20 cellular contexts compared by ENCODE assay signal in the genomic region with DNA sequence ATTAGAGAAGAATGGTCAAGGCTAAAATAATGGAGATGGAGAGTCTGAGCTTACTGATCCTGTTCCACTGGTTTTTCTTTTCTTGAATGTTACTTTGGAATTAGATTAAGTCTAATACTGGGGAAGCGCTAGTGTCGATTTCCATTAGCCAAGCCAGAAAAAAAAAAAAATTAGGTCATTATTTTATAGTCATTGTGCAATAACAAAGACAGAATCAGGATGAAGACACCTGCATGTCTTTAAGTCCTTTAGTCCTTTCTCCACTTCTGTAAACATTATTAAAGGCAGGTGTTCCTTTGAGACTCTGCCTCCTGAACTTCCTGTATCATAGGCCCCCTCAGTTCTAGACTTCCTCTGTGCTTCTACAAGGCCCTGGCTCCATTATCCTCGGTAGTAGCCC. TPM values are rescaled to one million over a fixed set of nuclear protein-coding genes. Genes with fewer than 3 reads are reported as not detected.
A peak's percentile ranks its signal among the peaks of the same experiment; 100 is the strongest.
DNase-seq lines count a peak whose midpoint lies in the region; ATAC-seq, FAIRE-seq and TF ChIP-seq lines count a peak whose summit lies in the region.
"Had no signal": no experiment of that assay in that cellular context is flagged by ENCODE, and none has a peak within 500 bp of the region (broad histone marks: within the 10 kb centered on the region; RNA-seq: fewer than 3 reads in every experiment).

No MANE protein-coding gene starts in this region.

- no peaks in the 10 kb centered on the region for H3K9me1 ChIP-seq in K562 (ENCODE audit: control insufficient read depth, insufficient read depth, low read length)

- BruUV-seq in K562 (replicated peaks; lab: Mats Ljungman, UMichigan) = no TSS peak

- H3K27me3 Mint-ChIP-seq in natural killer cell treated with Interleukin-12 subunit alpha and Interleukin-12 subunit beta and Interleukin-15 and Interleukin-18, amount 100 ng/mL, for 72 hours = no peaks in the 10 kb centered on the region
- no peaks in the 10 kb centered on the region for H3K27me3 Mint-ChIP-seq in natural killer cell (ENCODE audit: low read depth in 2 of 2)
- H3K27me3 Mint-ChIP-seq in stimulated activated naive B cell treated with anti-CD40 and anti-IgM and Interleukin-4, amounts not matched to agents 10 μg/mL and 1 μg/mL and 100 μg/mL, for 72 hours = no peaks in the 10 kb centered on the region

- H3K4me1 ChIP-seq in K562 (replicated peaks in 1 of 2; ENCODE audit: control insufficient read depth in 2 of 2, insufficient read depth in 2 of 2, low read length in 2 of 2) (no peaks in the 10 kb centered on the region), body of pancreas (peaks cover 5% of the 10 kb centered on the region)
- H3K4me1 ChIP-seq: breast epithelium, upper lobe of right lung had no signal

- H3K4me2 ChIP-seq in K562 (ENCODE audit: insufficient read depth, low read length) = no peak overlapping the region

- H3K27ac Mint-ChIP-seq in natural killer cell treated with Interleukin-12 subunit alpha and Interleukin-12 subunit beta and Interleukin-15 and Interleukin-18, amount 100 ng/mL, for 72 hours = peak overlapping the region; percentile 1 to 48
- peak overlapping the region in 1 of 2 donors; percentile 3 for H3K27ac Mint-ChIP-seq in natural killer cell
- peak overlapping the region; percentile 66 for H3K27ac Mint-ChIP-seq in stimulated activated naive B cell treated with anti-CD40 and anti-IgM and Interleukin-4, amounts not matched to agents 10 μg/mL and 1 μg/mL and 100 μg/mL, for 72 hours

- POLR2A ChIA-PET in K562 (lab: Yijun Ruan, JAX) = no interaction called here

- WGBS in K562 (ENCODE audit: insufficient coverage, low coverage, missing lambda C conversion rate) = 89% methylated on average over 2 of the region's 3 CpGs
- 50 to 55% methylated on average over 3 of the region's 3 CpGs for WGBS in body of pancreas, 2 donors

- FAIRE-seq in K562 (lab: Jason Lieb, UNC) = no peak
- FAIRE-seq: H1 had no signal

- no peak for TF ChIP-seq RAD21 in K562 (CRISPR knock-in tag; conservative IDR thresholded peaks at IDR 0.05 in 1 of 2, IDR thresholded peaks at IDR 0.05 in 1 of 2)

- no peaks in the 10 kb centered on the region for H3K4me1 Mint-ChIP-seq in natural killer cell treated with Interleukin-12 subunit alpha and Interleukin-12 subunit beta and Interleukin-15 and Interleukin-18, amount 100 ng/mL, for 72 hours (ENCODE audit: low read depth in 2 of 2)
- peaks cover 4 to 9% of the 10 kb centered on the region in 2 donors for H3K4me1 Mint-ChIP-seq in natural killer cell
- H3K4me1 Mint-ChIP-seq in stimulated activated naive B cell treated with anti-CD40 and anti-IgM and Interleukin-4, amounts not matched to agents 10 μg/mL and 1 μg/mL and 100 μg/mL, for 72 hours = peaks cover 2 to 3% of the 10 kb centered on the region in 2 donors
- H3K4me1 Mint-ChIP-seq: WTC11 had no signal

- no peak overlapping the region for H3K4me3 Mint-ChIP-seq in natural killer cell treated with Interleukin-12 subunit alpha and Interleukin-12 subunit beta and Interleukin-15 and Interleukin-18, amount 100 ng/mL, for 72 hours
- H3K4me3 Mint-ChIP-seq in natural killer cell = no peak overlapping the region
- H3K4me3 Mint-ChIP-seq in stimulated activated naive B cell treated with anti-CD40 and anti-IgM and Interleukin-4, amounts not matched to agents 10 μg/mL and 1 μg/mL and 100 μg/mL, for 72 hours = no peak overlapping the region
- H3K4me3 Mint-ChIP-seq: WTC11 had no signal

- no peak for DNase-seq in natural killer cell treated with Interleukin-12 subunit alpha and Interleukin-12 subunit beta and Interleukin-15 and Interleukin-18, amount 100 ng/mL, for 72 hours (ENCODE audit: low spot score)
- DNase-seq in natural killer cell = no peak
- peak; percentile 90 for DNase-seq in NCI-H146 (lab: John Stamatoyannopoulos, UW)
- no peak for DNase-seq in K562 (ENCODE audit: extremely low read depth in 1 of 4, low spot score in 3 of 4)
- DNase-seq in stimulated activated naive B cell treated with anti-CD40 and anti-IgM and Interleukin-4, amounts not matched to agents 10 μg/mL and 1 μg/mL and 100 μg/mL, for 72 hours = no peak
- DNase-seq in ureter (ENCODE audit: low spot score) = no peak
- no peak for DNase-seq in body of pancreas
- DNase-seq: activated CD8-positive, alpha-beta memory T cell treated with anti-CD3 and anti-CD28 coated beads for 24 hours; NCI-H526 treated with DMSO at 0.1 percent for 48 hours; posterior cingulate gyrus; SJCRH30; stimulated activated CD4-positive, alpha-beta T cell treated with anti-CD3 and anti-CD28 coated beads, Interleukin-2, amount 100 ng/mL, for 24 hours; T-helper 2 cell; upper lobe of right lung had no signal

- no peak overlapping the region for H3K9ac ChIP-seq in K562 (ENCODE audit: insufficient read depth in 1 of 2, low read depth in 2 of 2, low read length in 2 of 2)

- H3K27ac ChIP-seq in K562 (ENCODE audit: extremely low read depth, low read depth, low read length) (no peak overlapping the region), body of pancreas (no peak overlapping the region)
- H3K27ac ChIP-seq: coronary artery, SJCRH30, upper lobe of right lung had no signal

- TF ChIP-seq CTCF in natural killer cell (IDR thresholded peaks at IDR 0.05) (no peak), K562 (IDR thresholded peaks at IDR 0.05 in 2 of 3, conservative IDR thresholded peaks at IDR 0.05 in 1 of 3; ENCODE audit: insufficient read depth in 2 of 3, low read depth in 1 of 3, low read length in 3 of 3) (no peak), body of pancreas (IDR thresholded peaks at IDR 0.05) (no peak)

- TF ChIP-seq POLR2A in K562 (conservative IDR thresholded peaks at IDR 0.05) (no peak), body of pancreas (IDR thresholded peaks at IDR 0.05) (no peak)

- H3K9me3 Mint-ChIP-seq in natural killer cell treated with Interleukin-12 subunit alpha and Interleukin-12 subunit beta and Interleukin-15 and Interleukin-18, amount 100 ng/mL, for 72 hours = no peaks in the 10 kb centered on the region
- H3K9me3 Mint-ChIP-seq in natural killer cell = no peaks in the 10 kb centered on the region
- no peaks in the 10 kb centered on the region for H3K9me3 Mint-ChIP-seq in stimulated activated naive B cell treated with anti-CD40 and anti-IgM and Interleukin-4, amounts not matched to agents 10 μg/mL and 1 μg/mL and 100 μg/mL, for 72 hours
- H3K9me3 Mint-ChIP-seq: WTC11 had no signal

- H3K4me3 ChIP-seq in K562 (no peak overlapping the region), body of pancreas (no peak overlapping the region)
- H3K4me3 ChIP-seq: breast epithelium, coronary artery, lung, SJCRH30, upper lobe of right lung had no signal

- H4K20me1 ChIP-seq in K562 (replicated peaks; ENCODE audit: control insufficient read depth, insufficient read depth, low read length) = no peaks in the 10 kb centered on the region

- no peaks in the 10 kb centered on the region for H3K79me2 ChIP-seq in K562 (ENCODE audit: control insufficient read depth, insufficient read depth, low read length)

- CTCF ChIA-PET in K562 (lab: Yijun Ruan, JAX; ENCODE audit: low intra/inter-chr PET ratio) = no interaction called here

- H3K27me3 ChIP-seq in K562 (ENCODE audit: control insufficient read depth in 2 of 2, insufficient read depth in 2 of 2, low read length in 2 of 2) (no peaks in the 10 kb centered on the region), body of pancreas (no peaks in the 10 kb centered on the region)
- H3K27me3 ChIP-seq: breast epithelium, SJCRH30, upper lobe of right lung had no signal

- in situ Hi-C loops in K562 (cut with MboI) = no loop called here

- H3K36me3 Mint-ChIP-seq in natural killer cell treated with Interleukin-12 subunit alpha and Interleukin-12 subunit beta and Interleukin-15 and Interleukin-18, amount 100 ng/mL, for 72 hours = peaks cover 6% of the 10 kb centered on the region
- peaks cover 14% of the 10 kb centered on the region for H3K36me3 Mint-ChIP-seq in natural killer cell
- H3K36me3 Mint-ChIP-seq in stimulated activated naive B cell treated with anti-CD40 and anti-IgM and Interleukin-4, amounts not matched to agents 10 μg/mL and 1 μg/mL and 100 μg/mL, for 72 hours = peaks cover 13 to 35% of the 10 kb centered on the region in 2 donors

- H3K36me3 ChIP-seq in K562 (ENCODE audit: control insufficient read depth, insufficient read depth, low read length) = peaks cover 68% of the 10 kb centered on the region
- H3K36me3 ChIP-seq in body of pancreas (replicated peaks in 1 of 2; ENCODE audit: insufficient read depth in 1 of 2, low read depth in 2 of 2) = peaks cover 0 to 4% of the 10 kb centered on the region in 2 donors

- ATAC-seq in natural killer cell treated with Interleukin-12 subunit alpha and Interleukin-12 subunit beta and Interleukin-15 and Interleukin-18, amount 100 ng/mL, for 72 hours = no peak
- ATAC-seq in natural killer cell (no peak), K562 (no peak), HG03457 (IDR thresholded peaks at IDR 0.05; ENCODE audit: unreplicated experiment) (no peak), body of pancreas (no peak)
- ATAC-seq in stimulated activated naive B cell treated with anti-CD40 and anti-IgM and Interleukin-4, amounts not matched to agents 10 μg/mL and 1 μg/mL and 100 μg/mL, for 72 hours (replicated peaks) = no peak
- ATAC-seq: upper lobe of right lung, WTC11 had no signal

- no peak overlapping the region for H2AFZ ChIP-seq in K562 (ENCODE audit: low read depth, low read length)

- intact Hi-C loops in natural killer cell (cut with micrococcal nuclease) (no loop called here), K562 (cut with micrococcal nuclease) (no loop called here), body of pancreas (cut with DNase I) (no loop called here)

- no peaks in the 10 kb centered on the region for H3K9me3 ChIP-seq in K562 (replicated peaks; ENCODE audit: control insufficient read depth, insufficient read depth, low read depth, low read length)
- no peaks in the 10 kb centered on the region for H3K9me3 ChIP-seq in body of pancreas
- H3K9me3 ChIP-seq: breast epithelium, SJCRH30, upper lobe of right lung had no signal

- TF ChIP-seq EP300 in K562 (IDR thresholded peaks at IDR 0.05; ENCODE audit: low read length) = no peak

RNA-seq across cellular contexts. Expression of a gene that starts 42.8 kb away (rescaled TPM):
- total RNA-seq in natural killer cell treated with Interleukin-12 subunit alpha and Interleukin-12 subunit beta and Interleukin-15 and Interleukin-18, amount 100 ng/mL, for 72 hours = 10 to 100 TPM; 42.1 to 58.4 TPM
- total RNA-seq in natural killer cell (10 to 100 TPM; 73.1 to 77.9 (median 76.0) TPM), K562 (2014; rRNA removed) (14.8 and 15.3 TPM in 2 replicates), K562 (2014; rRNA removed; fragmentation: Illumina TruSeq; extraction: Trizol) (34.1 and 35.0 TPM in 2 replicates), K562 (2015; rRNA removed; fragmentation: Illumina TruSeq; extraction: Trizol) (27.6 and 32.3 TPM in 2 replicates), K562 (2021) (30.1 and 34.0 TPM in 2 replicates), ureter (52.9 TPM), body of pancreas (10 to 100 TPM; 20.8 to 26.2 TPM)
- 41.2 and 212 TPM in 2 replicates for total RNA-seq in K562 (2011; cell fraction: chromatin; rRNA removed; ENCODE audit: low replicate concordance)
- 19.0 and 31.5 TPM in 2 replicates for total RNA-seq in K562 (2011; cell fraction: nucleolus; rRNA removed)
- 78.8 and 129 TPM in 2 replicates for total RNA-seq in K562 (2011; cell fraction: nucleoplasm; rRNA removed)
- polyA plus RNA-seq in K562 (2011; rRNA removed) (50.9 and 52.8 TPM in 2 replicates), K562 (2014; fragmentation: Illumina TruSeq; extraction: Trizol) (21.5 and 30.7 TPM in 2 replicates), K562 (2014; fragmentation: Nextera tagmentation; extraction: Ambion mirVana) (10 to 100 TPM; 12.9 to 16.1 TPM), K562 (2014; rRNA removed) (27.3 and 32.5 TPM in 2 replicates)
- 5.8 and 15.6 TPM in 2 replicates for polyA plus RNA-seq in K562 (2011; cell fraction: cytosol; rRNA removed)
- 93.1 and 132 TPM in 2 replicates for polyA plus RNA-seq in K562 (2011; cell fraction: nucleus; rRNA removed)
- 16.3 and 19.2 TPM in 2 replicates for polyA plus RNA-seq in K562 (2012)
- polyA minus RNA-seq in K562 (2011; rRNA and poly(A)+ RNA removed) = 61.9 and 82.4 TPM in 2 replicates
- 12.4 and 14.9 TPM in 2 replicates for polyA minus RNA-seq in K562 (2011; cell fraction: cytosol; rRNA and poly(A)+ RNA removed)
- polyA minus RNA-seq in K562 (2011; cell fraction: nucleus; rRNA and poly(A)+ RNA removed) = 74.5 and 153 TPM in 2 replicates
